ENCODE assay signal across 8 cellular contexts in genomic region chr1:39103321-39104157, GRCh38.
A peak's percentile ranks its signal among the peaks of the same experiment; 100 is the strongest.
DNase-seq lines count a peak whose midpoint lies in the region; ATAC-seq and TF ChIP-seq lines count a peak whose summit lies in the region.

No MANE protein-coding gene starts in this region.

- no peak overlapping the region for H3K4me3 ChIP-seq in right cardiac atrium (ENCODE audit: low read length)
- peak overlapping the region in 1 of 12 donors; percentile 1 for H3K4me3 ChIP-seq in heart left ventricle
- no peak overlapping the region for H3K4me3 ChIP-seq in adipocyte (ENCODE audit: low read length)
- H3K4me3 ChIP-seq in uterus, result no peak overlapping the region

- TF ChIP-seq CTCF in heart left ventricle (IDR thresholded peaks at IDR 0.05) (no peak), uterus (IDR thresholded peaks at IDR 0.05) (no peak)

- peak overlapping the region; percentile 30 for H3K9ac ChIP-seq in adipocyte (ENCODE audit: low read length)

- no peaks in the 10 kb centered on the region for H3K9me3 ChIP-seq in right cardiac atrium (ENCODE audit: control insufficient read depth, low read length)
- H3K9me3 ChIP-seq in heart left ventricle, result no peaks in the 10 kb centered on the region
- no peaks in the 10 kb centered on the region for H3K9me3 ChIP-seq in adipocyte (ENCODE audit: control insufficient read depth, low read length)
- H3K9me3 ChIP-seq in uterus, result no peaks in the 10 kb centered on the region

- intact Hi-C loops in right cardiac atrium (cut with DNase I), result loop anchor here (2.0 to 10.0 kb wide), 4 partner anchors 87 to 151 kb away; no protein-coding TSS in a partner anchor
- intact Hi-C loops in heart left ventricle (cut with DNase I), result loop anchor here in 9 of 10 donors (1.0 to 10.0 kb wide), 10 partner anchors 29 to 439 kb away; no protein-coding TSS in a partner anchor
- intact Hi-C loops in uterus (cut with DNase I; ENCODE audit: low total_unique reads), result loop anchor here (5.0 kb wide), 1 partner anchor 154 kb away; no protein-coding TSS in a partner anchor
- intact Hi-C loops in sciatic nerve (cut with DNase I), result loop anchor here (5.0 to 10.0 kb wide), 2 partner anchors 91 to 154 kb away; no protein-coding TSS in a partner anchor

- WGBS in right cardiac atrium, result 83% methylated on average over 6 of the region's 6 CpGs
- WGBS in heart left ventricle, 4 donors, result 82 to 88% (median 86%) methylated on average over 6 of the region's 6 CpGs

- no peak for TF ChIP-seq POLR2A in heart left ventricle (IDR thresholded peaks at IDR 0.05)
- no peak for TF ChIP-seq POLR2A in uterus (IDR thresholded peaks at IDR 0.05)

- H3K4me1 ChIP-seq in right cardiac atrium (ENCODE audit: control insufficient read depth, insufficient read depth, low read length) (peaks cover 9% of the 10 kb centered on the region), heart left ventricle (peaks cover 0 to 57% (median 42%) of the 10 kb centered on the region in 12 donors), adipocyte (ENCODE audit: control insufficient read depth, insufficient read depth, low read length) (peaks cover 55% of the 10 kb centered on the region), uterus (peaks cover 5 to 8% of the 10 kb centered on the region in 2 donors)

- DNase-seq in right cardiac atrium, result no peak
- no peak for DNase-seq in heart left ventricle
- DNase-seq in adipocyte (ENCODE audit: low read depth), result peak; percentile 67
- DNase-seq in kidney tubule cell (ENCODE audit: low spot score), result peak; percentile 47
- DNase-seq in uterus, result no peak
- no peak for DNase-seq in sciatic nerve (ENCODE audit: low spot score)
- DNase-seq in SIG-M5 treated with dmso at 0.1 percent for 504 hours (lab: John Stamatoyannopoulos, UW; ENCODE audit: unreplicated experiment), result no peak

- H3K27ac ChIP-seq in right cardiac atrium (ENCODE audit: low read length) (peak overlapping the region; percentile 13), heart left ventricle (peak overlapping the region in 4 of 12 donors; percentile 11 to 97 (median 92)), uterus (peak overlapping the region; percentile 94 to 95)

- H3K27me3 ChIP-seq in right cardiac atrium (ENCODE audit: control insufficient read depth, insufficient read depth) (no peaks in the 10 kb centered on the region), heart left ventricle (no peaks in the 10 kb centered on the region), adipocyte (replicated peaks; ENCODE audit: control insufficient read depth, insufficient read depth, low read length) (no peaks in the 10 kb centered on the region), uterus (no peaks in the 10 kb centered on the region)

- ATAC-seq in right cardiac atrium, result no peak
- ATAC-seq in heart left ventricle, result no peak
- ATAC-seq in sciatic nerve, result no peak
- no peak for ATAC-seq in HG02870 (IDR thresholded peaks at IDR 0.05; ENCODE audit: unreplicated experiment)

- H3K36me3 ChIP-seq in heart left ventricle (no peaks in the 10 kb centered on the region), adipocyte (ENCODE audit: control insufficient read depth, insufficient read depth, low read length, severe bottlenecking) (peaks cover 9% of the 10 kb centered on the region), uterus (no peaks in the 10 kb centered on the region)

Comparison
In these comparisons a context has a peak if more than half of its experiments do, and no peak if none do; other contexts are left out.
1. DNase-seq: peak in adipocyte (single experiment) and kidney tubule cell (single experiment); none in right cardiac atrium (0 of 3), heart left ventricle (0 of 5), uterus (0 of 2), sciatic nerve (single experiment) and SIG-M5 treated with dmso at 0.1 percent for 504 hours (single experiment).